Comparison of ENCODE assay signal across 17 cellular contexts in the genomic region with DNA sequence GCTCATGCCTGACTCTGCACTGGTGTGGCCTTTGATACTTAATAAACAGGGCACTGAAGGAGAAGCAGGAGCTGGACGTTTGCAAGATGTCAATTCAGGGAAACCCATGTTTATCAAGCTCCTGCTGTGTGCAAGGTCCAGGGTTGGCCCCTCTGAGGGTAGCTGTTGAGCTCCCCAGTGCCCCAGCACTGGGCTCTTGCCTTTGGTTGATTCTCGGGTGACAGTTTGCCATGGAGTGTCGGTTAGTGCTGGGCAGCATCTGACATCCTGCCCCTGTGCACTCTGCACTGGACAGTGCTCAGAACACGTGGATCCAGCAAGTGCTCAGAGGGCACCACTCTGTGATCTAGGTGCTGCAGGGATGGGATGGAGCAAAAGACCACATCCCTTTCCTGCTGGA. TPM values are rescaled to one million over a fixed set of nuclear protein-coding genes. Genes with fewer than 3 reads are reported as not detected.
A peak's percentile ranks its signal among the peaks of the same experiment; 100 is the strongest.
DNase-seq lines count a peak whose midpoint lies in the region; ATAC-seq and TF ChIP-seq lines count a peak whose summit lies in the region.
"Had no signal": no experiment of that assay in that cellular context is flagged by ENCODE, and none has a peak within 500 bp of the region (broad histone marks: within the 10 kb centered on the region; RNA-seq: fewer than 3 reads in every experiment).

No MANE protein-coding gene starts in this region.

- H3K27ac Mint-ChIP-seq in effector memory CD8-positive, alpha-beta T cell, result peak overlapping the region; percentile 1 to 14

- no peak overlapping the region for H3K4me3 Mint-ChIP-seq in effector memory CD8-positive, alpha-beta T cell

- peaks cover 21% of the 10 kb centered on the region for H3K4me1 ChIP-seq in left ventricle myocardium inferior
- no peaks in the 10 kb centered on the region for H3K4me1 ChIP-seq in osteoblast (ENCODE audit: insufficient read depth, low read length)
- H3K4me1 ChIP-seq in aorta (ENCODE audit: control insufficient read depth in 1 of 2, insufficient read depth in 2 of 2, low read length in 2 of 2), result no peaks in the 10 kb centered on the region

- H3K79me2 ChIP-seq in osteoblast (ENCODE audit: insufficient read depth, low read length), result no peaks in the 10 kb centered on the region

- H3K36me3 ChIP-seq in left ventricle myocardium inferior (peaks cover 21% of the 10 kb centered on the region), osteoblast (ENCODE audit: insufficient read depth, low read length) (no peaks in the 10 kb centered on the region), aorta (ENCODE audit: control insufficient read depth in 1 of 2, insufficient read depth in 2 of 2, low read length in 1 of 2) (no peaks in the 10 kb centered on the region)

- no peak overlapping the region for H2AFZ ChIP-seq in osteoblast (ENCODE audit: low read length)
- H2AFZ ChIP-seq: PC-9 had no signal

- H3K4me3 ChIP-seq in left ventricle myocardium inferior (no peak overlapping the region), osteoblast (ENCODE audit: insufficient read depth, low read length) (no peak overlapping the region), aorta (ENCODE audit: low read length in 2 of 2) (no peak overlapping the region)
- H3K4me3 ChIP-seq: PC-9 had no signal

- H3K4me2 ChIP-seq in osteoblast (ENCODE audit: insufficient read depth, low read length), result no peak overlapping the region
- H3K4me2 ChIP-seq: KMS-11, PC-9 had no signal

- peaks cover 19% of the 10 kb centered on the region for H3K9me3 ChIP-seq in left ventricle myocardium inferior (replicated peaks)
- no peaks in the 10 kb centered on the region for H3K9me3 ChIP-seq in osteoblast (ENCODE audit: low read depth, low read length)
- H3K9me3 ChIP-seq in aorta (ENCODE audit: control insufficient read depth, low read length), result no peaks in the 10 kb centered on the region

- H3K27me3 ChIP-seq in left ventricle myocardium inferior (ENCODE audit: low read depth), result no peaks in the 10 kb centered on the region
- no peaks in the 10 kb centered on the region for H3K27me3 ChIP-seq in osteoblast (ENCODE audit: insufficient read depth, low read length)
- no peaks in the 10 kb centered on the region for H3K27me3 ChIP-seq in aorta (ENCODE audit: control insufficient read depth in 1 of 2, insufficient read depth in 2 of 2, low read length in 1 of 2)

- peaks cover 10 to 23% of the 10 kb centered on the region in 2 donors for H3K4me1 Mint-ChIP-seq in effector memory CD8-positive, alpha-beta T cell (ENCODE audit: low read depth in 2 of 2)

- ATAC-seq in left ventricle myocardium superior (no peak), aorta (ENCODE audit: low FRiP score) (no peak)
- ATAC-seq in effector memory CD8-positive, alpha-beta T cell (replicated peaks), result no peak

- H4K20me1 ChIP-seq in osteoblast (ENCODE audit: insufficient read depth, low read length), result peaks cover 7% of the 10 kb centered on the region

- H3K9me3 Mint-ChIP-seq in effector memory CD8-positive, alpha-beta T cell, result no peaks in the 10 kb centered on the region

- H3K27ac ChIP-seq in left ventricle myocardium inferior (replicated peaks) (no peak overlapping the region), osteoblast (ENCODE audit: low read depth, low read length) (no peak overlapping the region), aorta (ENCODE audit: low read depth in 1 of 2, low read length in 2 of 2) (no peak overlapping the region)
- H3K27ac ChIP-seq: KMS-11, PC-9 had no signal

- POLR2A ChIA-PET in GM10248 (lab: Yijun Ruan, JAX), result no interaction called here

- WGBS in aorta, 2 donors, result 77% methylated on average over 4 of the region's 4 CpGs

- DNase-seq in left ventricle myocardium inferior (peak; percentile 2), left ventricle myocardium superior (no peak), osteoblast (ENCODE audit: insufficient read length, low spot score, missing footprints) (peak; percentile 38), aorta (peak; percentile 11 to 40), GM10248 (ENCODE audit: extremely low spot score) (no peak), kidney glomerular epithelial cell (lab: John Stamatoyannopoulos, UW) (no peak)
- DNase-seq in effector memory CD8-positive, alpha-beta T cell, result no peak
- no peak for DNase-seq in activated CD8-positive, alpha-beta memory T cell treated with anti-CD3 and anti-CD28 coated beads, Interleukin-2, amount 50 U/mL, for 48 hours
- DNase-seq: 8988T, GDM1, NCI-H1436 treated with DMSO at 0.1 percent for 48 hours, NCI-H2081 treated with DMSO at 0.1 percent for 48 hours, NCI-H510A, NCI-H82, PC-9, SHP77 had no signal

- H3K27me3 Mint-ChIP-seq in effector memory CD8-positive, alpha-beta T cell, result no peaks in the 10 kb centered on the region

- peaks cover 4% of the 10 kb centered on the region for H3K36me3 Mint-ChIP-seq in effector memory CD8-positive, alpha-beta T cell (ENCODE audit: insufficient read depth)

- intact Hi-C loops in left ventricle myocardium inferior (cut with micrococcal nuclease) (no loop called here), left ventricle myocardium superior (cut with micrococcal nuclease) (no loop called here), aorta (cut with DNase I) (no loop called here)

- TF ChIP-seq CTCF in left ventricle myocardium inferior (IDR thresholded peaks at IDR 0.05; ENCODE audit: borderline replicate concordance) (no peak), osteoblast (IDR thresholded peaks at IDR 0.05; ENCODE audit: extremely low read depth, low read depth, low read length) (no peak), GM10248 (IDR thresholded peaks at IDR 0.05; ENCODE audit: control extremely low read depth, extremely low read depth, low read depth, missing control alignments) (no peak)

- CTCF ChIA-PET in GM10248 (lab: Yijun Ruan, JAX), result interaction anchor here (0.8 to 3.8 kb wide), 5 partner anchors 9 to 162 kb away, joined by 3 to 19 read pairs (median 3); no protein-coding TSS in a partner anchor

RNA-seq across cellular contexts. Expression of a gene that starts 7.3 kb away (rescaled TPM):
- total RNA-seq in left ventricle myocardium inferior (34.3 TPM), left ventricle myocardium superior (39.8 TPM), osteoblast (10.9 and 11.2 TPM in 2 replicates), aorta (10 to 100 TPM; 16.8 to 19.9 TPM)
- 10 to 100 TPM; 18.9 to 22.2 TPM for polyA plus RNA-seq in aorta

Comparison
In these comparisons a context has a peak if more than half of its experiments do, and no peak if none do; other contexts are left out.
1. DNase-seq: peak in left ventricle myocardium inferior (single experiment), osteoblast (single experiment) and aorta (2 of 2); none in left ventricle myocardium superior (single experiment), effector memory CD8-positive, alpha-beta T cell (0 of 3), GM10248 (single experiment), activated CD8-positive, alpha-beta memory T cell treated with anti-CD3 and anti-CD28 coated beads, Interleukin-2, amount 50 U/mL, for 48 hours (single experiment) and kidney glomerular epithelial cell (single experiment).